In the genomic region with DNA sequence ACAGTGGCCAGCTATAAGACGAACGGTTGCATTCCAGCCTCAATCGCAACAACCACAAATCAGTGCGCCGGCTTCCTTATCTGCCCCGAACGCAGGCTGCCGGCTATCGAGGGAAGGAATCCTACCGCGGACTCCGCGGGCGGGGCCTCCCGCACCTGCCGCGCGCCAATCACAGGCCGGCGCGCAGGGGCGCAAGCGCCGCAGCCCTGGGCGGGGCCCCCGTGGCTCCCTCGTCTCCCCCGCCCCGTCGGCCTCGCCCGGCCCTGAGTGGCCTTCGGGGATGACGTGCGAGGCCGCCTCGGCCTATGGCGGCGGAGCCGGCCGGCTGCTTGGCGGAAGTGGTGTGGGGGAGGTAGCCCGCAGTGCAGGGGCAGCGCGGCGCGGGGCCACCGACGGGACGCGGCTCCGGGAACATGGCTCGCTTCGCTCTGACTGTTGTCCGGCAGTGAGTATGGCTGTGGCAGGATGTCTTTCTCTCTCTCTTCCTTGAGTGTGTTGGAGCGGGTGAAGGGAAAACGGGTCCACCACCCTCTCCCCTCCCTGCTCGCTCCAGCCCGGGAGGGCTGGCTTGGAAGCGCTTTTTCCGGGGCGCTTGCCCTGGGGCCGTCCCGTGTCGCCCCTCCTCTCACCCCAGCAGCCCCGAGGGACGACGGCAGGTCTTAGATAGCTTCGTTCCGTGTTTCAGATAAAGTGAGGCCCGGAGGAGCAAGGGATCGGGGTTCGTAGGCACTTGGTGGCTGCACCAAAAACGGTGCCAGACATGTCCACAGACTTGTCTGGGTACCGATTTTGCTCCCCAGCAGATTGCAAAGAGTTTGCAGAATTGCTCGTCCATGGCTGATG, we compare ENCODE assay signal across 1 cellular context.
TF ChIP-seq lines count a peak whose summit lies in the region.

A gene with protein sequence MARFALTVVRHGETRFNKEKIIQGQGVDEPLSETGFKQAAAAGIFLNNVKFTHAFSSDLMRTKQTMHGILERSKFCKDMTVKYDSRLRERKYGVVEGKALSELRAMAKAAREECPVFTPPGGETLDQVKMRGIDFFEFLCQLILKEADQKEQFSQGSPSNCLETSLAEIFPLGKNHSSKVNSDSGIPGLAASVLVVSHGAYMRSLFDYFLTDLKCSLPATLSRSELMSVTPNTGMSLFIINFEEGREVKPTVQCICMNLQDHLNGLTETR (plus strand): TSS at position 355 of the 843 bp plus-strand sequence. CDS start 59 bp downstream, at position 414.

TF ChIP-seq in HepG2, 621 proteins besides CTCF, POLR2A, EP300 and RAD21 (continued from another document):
- TF ChIP-seq GMEB2 (CRISPR knock-in tag; IDR thresholded peaks at IDR 0.05; ENCODE audit: low read depth), result no peak
- peak; percentile 86 for TF ChIP-seq KLF12 (CRISPR knock-in tag; IDR thresholded peaks at IDR 0.05; ENCODE audit: borderline replicate concordance)
- TF ChIP-seq ZNF143 (CRISPR knock-in tag; IDR thresholded peaks at IDR 0.05), result 0 out of 2 replicates have a peak, but pooled peaks have one; percentile 38
- peak; percentile 41; the same call in 1 of the 2 replicates for TF ChIP-seq KDM5A (IDR thresholded peaks at IDR 0.05; ENCODE audit: borderline replicate concordance, low read length)
- 0 out of 2 replicates have a peak, but pooled peaks have one; percentile 36 for TF ChIP-seq ZBTB34 (CRISPR knock-in tag; IDR thresholded peaks at IDR 0.05)
- no peak for TF ChIP-seq ZNF569 (CRISPR knock-in tag; IDR thresholded peaks at IDR 0.05; ENCODE audit: borderline replicate concordance)
- peak; percentile 19; the same call in 1 of the 2 replicates for TF ChIP-seq ZNF556 (CRISPR knock-in tag; IDR thresholded peaks at IDR 0.05; ENCODE audit: borderline replicate concordance)
- TF ChIP-seq ZNF264 (CRISPR knock-in tag; IDR thresholded peaks at IDR 0.05), result peak; percentile 43; the same call in 1 of the 2 replicates
- peak; percentile 91 for TF ChIP-seq ASH2L (IDR thresholded peaks at IDR 0.05; ENCODE audit: insufficient read length, low read depth, low read length)
- TF ChIP-seq KDM5B (CRISPR knock-in tag; IDR thresholded peaks at IDR 0.05; ENCODE audit: borderline replicate concordance), result peak; percentile 54; the same call in 1 of the 2 replicates
- no peak for TF ChIP-seq ZNF432 (CRISPR knock-in tag; IDR thresholded peaks at IDR 0.05; ENCODE audit: borderline replicate concordance)
- TF ChIP-seq, protein P1, sequence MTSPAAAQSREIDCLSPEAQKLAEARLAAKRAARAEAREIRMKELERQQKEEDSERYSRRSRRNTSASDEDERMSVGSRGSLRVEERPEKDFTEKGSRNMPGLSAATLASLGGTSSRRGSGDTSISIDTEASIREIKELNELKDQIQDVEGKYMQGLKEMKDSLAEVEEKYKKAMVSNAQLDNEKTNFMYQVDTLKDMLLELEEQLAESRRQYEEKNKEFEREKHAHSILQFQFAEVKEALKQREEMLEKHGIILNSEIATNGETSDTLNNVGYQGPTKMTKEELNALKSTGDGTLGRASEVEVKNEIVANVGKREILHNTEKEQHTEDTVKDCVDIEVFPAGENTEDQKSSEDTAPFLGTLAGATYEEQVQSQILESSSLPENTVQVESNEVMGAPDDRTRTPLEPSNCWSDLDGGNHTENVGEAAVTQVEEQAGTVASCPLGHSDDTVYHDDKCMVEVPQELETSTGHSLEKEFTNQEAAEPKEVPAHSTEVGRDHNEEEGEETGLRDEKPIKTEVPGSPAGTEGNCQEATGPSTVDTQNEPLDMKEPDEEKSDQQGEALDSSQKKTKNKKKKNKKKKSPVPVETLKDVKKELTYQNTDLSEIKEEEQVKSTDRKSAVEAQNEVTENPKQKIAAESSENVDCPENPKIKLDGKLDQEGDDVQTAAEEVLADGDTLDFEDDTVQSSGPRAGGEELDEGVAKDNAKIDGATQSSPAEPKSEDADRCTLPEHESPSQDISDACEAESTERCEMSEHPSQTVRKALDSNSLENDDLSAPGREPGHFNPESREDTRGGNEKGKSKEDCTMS (CRISPR knock-in tag; conservative IDR thresholded peaks at IDR 0.05), result no peak
- TF ChIP-seq ZNF883 (CRISPR knock-in tag; IDR thresholded peaks at IDR 0.05; ENCODE audit: not compliant biosample characterization), result peak; percentile 52
- TF ChIP-seq RBFOX2 (IDR thresholded peaks at IDR 0.05; ENCODE audit: low read depth, low read length), result peak; percentile 86
- peak in 1 of 2 experiments; percentile 35; a peak in 2 of 4 replicates for TF ChIP-seq HMGXB4 (CRISPR knock-in tag; IDR thresholded peaks at IDR 0.05; ENCODE audit: borderline replicate concordance in 1 of 2, low read depth in 1 of 2)
- peak; percentile 60 for TF ChIP-seq YY1 (IDR thresholded peaks at IDR 0.05; ENCODE audit: insufficient read depth, insufficient replicate concordance, low read depth, low read length)
- 0 out of 2 replicates have a peak, but pooled peaks have one; percentile 10 for TF ChIP-seq NFIC (IDR thresholded peaks at IDR 0.05; ENCODE audit: low read length)
- peak; percentile 85 for TF ChIP-seq ELF3 (CRISPR knock-in tag; IDR thresholded peaks at IDR 0.05)
- TF ChIP-seq TGIF2 (CRISPR knock-in tag; IDR thresholded peaks at IDR 0.05), result peak; percentile 44; the same call in 1 of the 2 replicates
- peak; percentile 99 for TF ChIP-seq SIN3A (IDR thresholded peaks at IDR 0.05; ENCODE audit: borderline replicate concordance, low read depth, low read length)
- no peak for TF ChIP-seq ZNF652 (CRISPR knock-in tag; IDR thresholded peaks at IDR 0.05; ENCODE audit: borderline replicate concordance, low read depth)
- TF ChIP-seq ZNF3 (CRISPR knock-in tag; IDR thresholded peaks at IDR 0.05), result no peak
- TF ChIP-seq ZNF768 (CRISPR knock-in tag; IDR thresholded peaks at IDR 0.05), result 0 out of 2 replicates have a peak, but pooled peaks have one; percentile 18
- TF ChIP-seq ARID5B (CRISPR knock-in tag; IDR thresholded peaks at IDR 0.05), result peak; percentile 36; the same call in 1 of the 2 replicates
- peak; percentile 47; the same call in 1 of the 2 replicates for TF ChIP-seq NR2F2 (IDR thresholded peaks at IDR 0.05; ENCODE audit: borderline replicate concordance, low read depth)
- peak; percentile 75; the same call in 1 of the 2 replicates for TF ChIP-seq SP4 (CRISPR knock-in tag; IDR thresholded peaks at IDR 0.05)
- peak; percentile 43; the same call in 1 of the 2 replicates for TF ChIP-seq NR2C2 (CRISPR knock-in tag; IDR thresholded peaks at IDR 0.05; ENCODE audit: borderline replicate concordance)
- TF ChIP-seq JUN (CRISPR knock-in tag; IDR thresholded peaks at IDR 0.05), result no peak
- TF ChIP-seq ZNF224 (CRISPR knock-in tag; IDR thresholded peaks at IDR 0.05), result no peak
- no peak for TF ChIP-seq TCF12 (IDR thresholded peaks at IDR 0.05)
- TF ChIP-seq TCF12 (CRISPR knock-in tag; IDR thresholded peaks at IDR 0.05), result 0 out of 2 replicates have a peak, but pooled peaks have one; percentile 25
- no peak for TF ChIP-seq ATF2 (CRISPR knock-in tag; IDR thresholded peaks at IDR 0.05)
- peak; percentile 93 for TF ChIP-seq POLR2G (IDR thresholded peaks at IDR 0.05; ENCODE audit: low read depth, low read length)
- no peak for TF ChIP-seq ZNF460 (CRISPR knock-in tag; IDR thresholded peaks at IDR 0.05; ENCODE audit: borderline replicate concordance)
- no peak for TF ChIP-seq ZNF350 (CRISPR knock-in tag; IDR thresholded peaks at IDR 0.05; ENCODE audit: borderline replicate concordance, low read depth)
- 0 out of 2 replicates have a peak, but pooled peaks have one; percentile 12 for TF ChIP-seq ZNF503 (CRISPR knock-in tag; IDR thresholded peaks at IDR 0.05)
- peak; percentile 62 for TF ChIP-seq SRSF1 (optimal IDR thresholded peaks at IDR 0.05; ENCODE audit: low read depth, low read length)
- no peak for TF ChIP-seq FOXK2 (IDR thresholded peaks at IDR 0.05)
- peak; percentile 47 for TF ChIP-seq SKI (IDR thresholded peaks at IDR 0.05; ENCODE audit: partially characterized antibody)
TF ChIP-seq in HepG2: peak in this region for 155.
